1 cellular context compared by ENCODE assay signal in the genomic region with DNA sequence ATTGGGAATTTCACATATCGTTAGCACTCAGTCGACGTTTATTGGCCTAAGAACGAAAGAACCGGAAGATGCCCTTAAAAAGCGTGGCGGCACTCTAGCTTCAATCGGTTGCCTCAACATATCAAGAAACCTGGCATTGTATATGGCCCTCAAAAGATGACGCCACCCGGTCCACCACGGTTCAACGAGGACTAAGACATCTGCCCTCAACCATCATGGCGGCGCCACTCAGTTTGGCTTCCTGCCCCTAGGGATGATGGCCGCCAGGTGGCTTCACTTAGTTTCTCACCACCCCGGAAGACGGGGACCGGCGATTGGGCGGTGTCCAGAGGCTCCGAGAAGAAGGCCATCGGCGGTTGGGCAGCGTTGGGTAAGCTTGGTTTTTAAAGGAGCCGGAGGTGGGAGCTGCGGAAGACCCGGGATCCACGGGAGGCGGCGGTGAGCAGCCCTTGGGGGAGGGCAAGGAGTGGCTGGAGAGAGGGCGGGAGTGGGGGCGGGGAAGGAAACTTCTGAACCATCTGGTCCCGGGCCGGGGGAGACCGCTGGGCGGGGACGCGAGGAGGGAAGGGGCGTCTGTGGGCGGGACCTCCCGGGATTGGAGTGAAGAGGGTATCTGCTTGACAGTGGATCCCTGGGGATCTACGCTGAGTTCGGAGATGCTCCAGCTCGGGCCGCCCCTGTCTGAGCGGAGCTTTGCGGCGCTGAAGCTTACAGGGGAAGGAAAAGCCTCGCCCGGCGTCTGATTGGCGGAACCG.
TF ChIP-seq lines count a peak whose summit lies in the region.

A gene (plus strand): TSS at position 592 of the 755 bp plus-strand sequence. CDS start 686 bp downstream, outside the sequence.

TF ChIP-seq in HEK293, 187 proteins besides CTCF, POLR2A, EP300 and RAD21 (continued from another document and continues in another):
- TF ChIP-seq, protein P1, sequence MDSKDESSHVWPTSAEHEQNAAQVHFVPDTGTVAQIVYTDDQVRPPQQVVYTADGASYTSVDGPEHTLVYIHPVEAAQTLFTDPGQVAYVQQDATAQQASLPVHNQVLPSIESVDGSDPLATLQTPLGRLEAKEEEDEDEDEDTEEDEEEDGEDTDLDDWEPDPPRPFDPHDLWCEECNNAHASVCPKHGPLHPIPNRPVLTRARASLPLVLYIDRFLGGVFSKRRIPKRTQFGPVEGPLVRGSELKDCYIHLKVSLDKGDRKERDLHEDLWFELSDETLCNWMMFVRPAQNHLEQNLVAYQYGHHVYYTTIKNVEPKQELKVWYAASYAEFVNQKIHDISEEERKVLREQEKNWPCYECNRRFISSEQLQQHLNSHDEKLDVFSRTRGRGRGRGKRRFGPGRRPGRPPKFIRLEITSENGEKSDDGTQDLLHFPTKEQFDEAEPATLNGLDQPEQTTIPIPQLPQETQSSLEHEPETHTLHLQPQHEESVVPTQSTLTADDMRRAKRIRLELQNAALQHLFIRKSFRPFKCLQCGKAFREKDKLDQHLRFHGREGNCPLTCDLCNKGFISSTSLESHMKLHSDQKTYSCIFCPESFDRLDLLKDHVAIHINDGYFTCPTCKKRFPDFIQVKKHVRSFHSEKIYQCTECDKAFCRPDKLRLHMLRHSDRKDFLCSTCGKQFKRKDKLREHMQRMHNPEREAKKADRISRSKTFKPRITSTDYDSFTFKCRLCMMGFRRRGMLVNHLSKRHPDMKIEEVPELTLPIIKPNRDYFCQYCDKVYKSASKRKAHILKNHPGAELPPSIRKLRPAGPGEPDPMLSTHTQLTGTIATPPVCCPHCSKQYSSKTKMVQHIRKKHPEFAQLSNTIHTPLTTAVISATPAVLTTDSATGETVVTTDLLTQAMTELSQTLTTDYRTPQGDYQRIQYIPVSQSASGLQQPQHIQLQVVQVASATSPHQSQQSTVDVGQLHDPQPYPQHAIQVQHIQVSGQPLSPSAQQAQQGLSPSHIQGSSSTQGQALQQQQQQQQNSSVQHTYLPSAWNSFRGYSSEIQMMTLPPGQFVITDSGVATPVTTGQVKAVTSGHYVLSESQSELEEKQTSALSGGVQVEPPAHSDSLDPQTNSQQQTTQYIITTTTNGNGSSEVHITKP (tag by site-specific recombination; IDR thresholded peaks at IDR 0.05), result peak; percentile 85
- TF ChIP-seq ZBTB1 (tag by site-specific recombination; IDR thresholded peaks at IDR 0.05) (no peak), GLIS1 (tag by site-specific recombination; IDR thresholded peaks at IDR 0.05) (peak; percentile 95), ZNF16 (tag by site-specific recombination; IDR thresholded peaks at IDR 0.05; ENCODE audit: low read depth) (no peak), ZNF426 (tag by site-specific recombination; IDR thresholded peaks at IDR 0.05) (no peak), ZNF175 (tag by site-specific recombination; IDR thresholded peaks at IDR 0.05) (no peak), ZNF341 (tag by site-specific recombination; IDR thresholded peaks at IDR 0.05; ENCODE audit: low read depth) (peak; percentile 96), SETDB1 (IDR thresholded peaks at IDR 0.05; ENCODE audit: insufficient read length, low read length) (peak; percentile 36), ZNF747 (tag by site-specific recombination; IDR thresholded peaks at IDR 0.05) (no peak), MYNN (tag by site-specific recombination; IDR thresholded peaks at IDR 0.05; ENCODE audit: borderline replicate concordance) (no peak), ZNF529 (tag by site-specific recombination; IDR thresholded peaks at IDR 0.05; ENCODE audit: insufficient replicate concordance) (no peak), ZBTB17 (tag by site-specific recombination; IDR thresholded peaks at IDR 0.05) (peak; percentile 99), ZFP3 (tag by site-specific recombination; IDR thresholded peaks at IDR 0.05; ENCODE audit: low read depth) (no peak), YY1 (tag by site-specific recombination; IDR thresholded peaks at IDR 0.05) (peak; percentile 100), FEZF1 (tag by site-specific recombination; IDR thresholded peaks at IDR 0.05) (peak; percentile 58; the same call in 1 of the 2 replicates), HOXD13 (CRISPR knock-in tag; IDR thresholded peaks at IDR 0.05; ENCODE audit: borderline replicate concordance) (peak; percentile 100), ZNF777 (tag by site-specific recombination; IDR thresholded peaks at IDR 0.05; ENCODE audit: borderline replicate concordance) (no peak), TRIM28 (IDR thresholded peaks at IDR 0.05; ENCODE audit: borderline replicate concordance, low read length) (peak; percentile 21; the same call in 1 of the 2 replicates), ZNF670 (tag by site-specific recombination; IDR thresholded peaks at IDR 0.05; ENCODE audit: low read depth) (no peak), ZEB2 (tag by site-specific recombination; IDR thresholded peaks at IDR 0.05) (peak; percentile 92), ZNF544 (tag by site-specific recombination; IDR thresholded peaks at IDR 0.05) (no peak), ZNF776 (tag by site-specific recombination; IDR thresholded peaks at IDR 0.05; ENCODE audit: borderline replicate concordance) (no peak), ZNF561 (tag by site-specific recombination; IDR thresholded peaks at IDR 0.05; ENCODE audit: borderline replicate concordance) (peak; percentile 100), ZNF394 (tag by site-specific recombination; IDR thresholded peaks at IDR 0.05; ENCODE audit: borderline replicate concordance) (peak; percentile 100)
- TF ChIP-seq, protein P2, sequence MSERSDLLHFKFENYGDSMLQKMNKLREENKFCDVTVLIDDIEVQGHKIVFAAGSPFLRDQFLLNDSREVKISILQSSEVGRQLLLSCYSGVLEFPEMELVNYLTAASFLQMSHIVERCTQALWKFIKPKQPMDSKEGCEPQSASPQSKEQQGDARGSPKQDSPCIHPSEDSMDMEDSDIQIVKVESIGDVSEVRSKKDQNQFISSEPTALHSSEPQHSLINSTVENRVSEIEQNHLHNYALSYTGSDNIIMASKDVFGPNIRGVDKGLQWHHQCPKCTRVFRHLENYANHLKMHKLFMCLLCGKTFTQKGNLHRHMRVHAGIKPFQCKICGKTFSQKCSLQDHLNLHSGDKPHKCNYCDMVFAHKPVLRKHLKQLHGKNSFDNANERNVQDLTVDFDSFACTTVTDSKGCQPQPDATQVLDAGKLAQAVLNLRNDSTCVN (tag by site-specific recombination; optimal IDR thresholded peaks at IDR 0.05), result peak; percentile 58
- TF ChIP-seq, protein P3, sequence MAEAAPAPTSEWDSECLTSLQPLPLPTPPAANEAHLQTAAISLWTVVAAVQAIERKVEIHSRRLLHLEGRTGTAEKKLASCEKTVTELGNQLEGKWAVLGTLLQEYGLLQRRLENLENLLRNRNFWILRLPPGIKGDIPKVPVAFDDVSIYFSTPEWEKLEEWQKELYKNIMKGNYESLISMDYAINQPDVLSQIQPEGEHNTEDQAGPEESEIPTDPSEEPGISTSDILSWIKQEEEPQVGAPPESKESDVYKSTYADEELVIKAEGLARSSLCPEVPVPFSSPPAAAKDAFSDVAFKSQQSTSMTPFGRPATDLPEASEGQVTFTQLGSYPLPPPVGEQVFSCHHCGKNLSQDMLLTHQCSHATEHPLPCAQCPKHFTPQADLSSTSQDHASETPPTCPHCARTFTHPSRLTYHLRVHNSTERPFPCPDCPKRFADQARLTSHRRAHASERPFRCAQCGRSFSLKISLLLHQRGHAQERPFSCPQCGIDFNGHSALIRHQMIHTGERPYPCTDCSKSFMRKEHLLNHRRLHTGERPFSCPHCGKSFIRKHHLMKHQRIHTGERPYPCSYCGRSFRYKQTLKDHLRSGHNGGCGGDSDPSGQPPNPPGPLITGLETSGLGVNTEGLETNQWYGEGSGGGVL (tag by site-specific recombination; IDR thresholded peaks at IDR 0.05), result peak; percentile 98
- TF ChIP-seq, protein P4, sequence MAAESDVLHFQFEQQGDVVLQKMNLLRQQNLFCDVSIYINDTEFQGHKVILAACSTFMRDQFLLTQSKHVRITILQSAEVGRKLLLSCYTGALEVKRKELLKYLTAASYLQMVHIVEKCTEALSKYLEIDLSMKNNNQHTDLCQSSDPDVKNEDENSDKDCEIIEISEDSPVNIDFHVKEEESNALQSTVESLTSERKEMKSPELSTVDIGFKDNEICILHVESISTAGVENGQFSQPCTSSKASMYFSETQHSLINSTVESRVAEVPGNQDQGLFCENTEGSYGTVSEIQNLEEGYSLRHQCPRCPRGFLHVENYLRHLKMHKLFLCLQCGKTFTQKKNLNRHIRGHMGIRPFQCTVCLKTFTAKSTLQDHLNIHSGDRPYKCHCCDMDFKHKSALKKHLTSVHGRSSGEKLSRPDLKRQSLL (tag by site-specific recombination; IDR thresholded peaks at IDR 0.05), result peak; percentile 41
- TF ChIP-seq, protein P5, sequence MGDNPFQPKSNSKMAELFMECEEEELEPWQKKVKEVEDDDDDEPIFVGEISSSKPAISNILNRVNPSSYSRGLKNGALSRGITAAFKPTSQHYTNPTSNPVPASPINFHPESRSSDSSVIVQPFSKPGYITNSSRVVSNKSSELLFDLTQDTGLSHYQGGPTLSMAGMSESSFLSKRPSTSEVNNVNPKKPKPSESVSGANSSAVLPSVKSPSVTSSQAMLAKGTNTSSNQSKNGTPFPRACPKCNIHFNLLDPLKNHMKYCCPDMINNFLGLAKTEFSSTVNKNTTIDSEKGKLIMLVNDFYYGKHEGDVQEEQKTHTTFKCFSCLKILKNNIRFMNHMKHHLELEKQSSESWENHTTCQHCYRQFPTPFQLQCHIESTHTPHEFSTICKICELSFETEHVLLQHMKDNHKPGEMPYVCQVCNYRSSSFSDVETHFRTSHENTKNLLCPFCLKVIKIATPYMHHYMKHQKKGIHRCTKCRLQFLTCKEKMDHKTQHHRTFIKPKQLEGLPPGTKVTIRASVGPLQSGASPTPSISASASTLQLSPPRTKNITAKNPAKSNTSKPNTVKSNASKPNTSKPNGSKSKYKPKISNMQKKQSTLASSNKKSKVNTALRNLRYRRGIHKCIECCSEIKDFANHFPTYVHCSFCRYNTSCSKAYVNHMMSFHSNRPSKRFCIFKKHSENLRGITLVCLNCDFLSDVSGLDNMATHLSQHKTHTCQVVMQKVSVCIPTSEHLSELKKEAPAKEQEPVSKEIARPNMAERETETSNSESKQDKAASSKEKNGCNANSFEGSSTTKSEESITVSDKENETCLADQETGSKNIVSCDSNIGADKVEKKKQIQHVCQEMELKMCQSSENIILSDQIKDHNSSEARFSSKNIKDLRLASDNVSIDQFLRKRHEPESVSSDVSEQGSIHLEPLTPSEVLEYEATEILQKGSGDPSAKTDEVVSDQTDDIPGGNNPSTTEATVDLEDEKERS (tag by site-specific recombination; IDR thresholded peaks at IDR 0.05), result no peak
- TF ChIP-seq, protein P6, sequence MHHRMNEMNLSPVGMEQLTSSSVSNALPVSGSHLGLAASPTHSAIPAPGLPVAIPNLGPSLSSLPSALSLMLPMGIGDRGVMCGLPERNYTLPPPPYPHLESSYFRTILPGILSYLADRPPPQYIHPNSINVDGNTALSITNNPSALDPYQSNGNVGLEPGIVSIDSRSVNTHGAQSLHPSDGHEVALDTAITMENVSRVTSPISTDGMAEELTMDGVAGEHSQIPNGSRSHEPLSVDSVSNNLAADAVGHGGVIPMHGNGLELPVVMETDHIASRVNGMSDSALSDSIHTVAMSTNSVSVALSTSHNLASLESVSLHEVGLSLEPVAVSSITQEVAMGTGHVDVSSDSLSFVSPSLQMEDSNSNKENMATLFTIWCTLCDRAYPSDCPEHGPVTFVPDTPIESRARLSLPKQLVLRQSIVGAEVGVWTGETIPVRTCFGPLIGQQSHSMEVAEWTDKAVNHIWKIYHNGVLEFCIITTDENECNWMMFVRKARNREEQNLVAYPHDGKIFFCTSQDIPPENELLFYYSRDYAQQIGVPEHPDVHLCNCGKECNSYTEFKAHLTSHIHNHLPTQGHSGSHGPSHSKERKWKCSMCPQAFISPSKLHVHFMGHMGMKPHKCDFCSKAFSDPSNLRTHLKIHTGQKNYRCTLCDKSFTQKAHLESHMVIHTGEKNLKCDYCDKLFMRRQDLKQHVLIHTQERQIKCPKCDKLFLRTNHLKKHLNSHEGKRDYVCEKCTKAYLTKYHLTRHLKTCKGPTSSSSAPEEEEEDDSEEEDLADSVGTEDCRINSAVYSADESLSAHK (tag by site-specific recombination; IDR thresholded peaks at IDR 0.05), result peak; percentile 30
- TF ChIP-seq, protein P7, sequence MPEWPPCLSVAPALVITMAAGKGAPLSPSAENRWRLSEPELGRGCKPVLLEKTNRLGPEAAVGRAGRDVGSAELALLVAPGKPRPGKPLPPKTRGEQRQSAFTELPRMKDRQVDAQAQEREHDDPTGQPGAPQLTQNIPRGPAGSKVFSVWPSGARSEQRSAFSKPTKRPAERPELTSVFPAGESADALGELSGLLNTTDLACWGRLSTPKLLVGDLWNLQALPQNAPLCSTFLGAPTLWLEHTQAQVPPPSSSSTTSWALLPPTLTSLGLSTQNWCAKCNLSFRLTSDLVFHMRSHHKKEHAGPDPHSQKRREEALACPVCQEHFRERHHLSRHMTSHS (tag by site-specific recombination; IDR thresholded peaks at IDR 0.05), result no peak
- TF ChIP-seq, protein P8, sequence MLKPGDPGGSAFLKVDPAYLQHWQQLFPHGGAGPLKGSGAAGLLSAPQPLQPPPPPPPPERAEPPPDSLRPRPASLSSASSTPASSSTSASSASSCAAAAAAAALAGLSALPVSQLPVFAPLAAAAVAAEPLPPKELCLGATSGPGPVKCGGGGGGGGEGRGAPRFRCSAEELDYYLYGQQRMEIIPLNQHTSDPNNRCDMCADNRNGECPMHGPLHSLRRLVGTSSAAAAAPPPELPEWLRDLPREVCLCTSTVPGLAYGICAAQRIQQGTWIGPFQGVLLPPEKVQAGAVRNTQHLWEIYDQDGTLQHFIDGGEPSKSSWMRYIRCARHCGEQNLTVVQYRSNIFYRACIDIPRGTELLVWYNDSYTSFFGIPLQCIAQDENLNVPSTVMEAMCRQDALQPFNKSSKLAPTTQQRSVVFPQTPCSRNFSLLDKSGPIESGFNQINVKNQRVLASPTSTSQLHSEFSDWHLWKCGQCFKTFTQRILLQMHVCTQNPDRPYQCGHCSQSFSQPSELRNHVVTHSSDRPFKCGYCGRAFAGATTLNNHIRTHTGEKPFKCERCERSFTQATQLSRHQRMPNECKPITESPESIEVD (tag by site-specific recombination; IDR thresholded peaks at IDR 0.05), result no peak
- TF ChIP-seq, protein P9, sequence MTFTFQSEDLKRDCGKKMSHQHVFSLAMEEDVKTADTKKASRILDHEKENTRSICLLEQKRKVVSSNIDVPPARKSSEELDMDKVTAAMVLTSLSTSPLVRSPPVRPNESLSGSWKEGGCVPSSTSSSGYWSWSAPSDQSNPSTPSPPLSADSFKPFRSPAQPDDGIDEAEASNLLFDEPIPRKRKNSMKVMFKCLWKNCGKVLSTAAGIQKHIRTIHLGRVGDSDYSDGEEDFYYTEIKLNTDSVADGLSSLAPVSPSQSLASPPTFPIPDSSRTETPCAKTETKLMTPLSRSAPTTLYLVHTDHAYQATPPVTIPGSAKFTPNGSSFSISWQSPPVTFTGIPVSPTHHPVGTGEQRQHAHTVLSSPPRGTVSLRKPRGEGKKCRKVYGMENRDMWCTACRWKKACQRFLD (tag by site-specific recombination; IDR thresholded peaks at IDR 0.05), result no peak
- TF ChIP-seq, protein P10, sequence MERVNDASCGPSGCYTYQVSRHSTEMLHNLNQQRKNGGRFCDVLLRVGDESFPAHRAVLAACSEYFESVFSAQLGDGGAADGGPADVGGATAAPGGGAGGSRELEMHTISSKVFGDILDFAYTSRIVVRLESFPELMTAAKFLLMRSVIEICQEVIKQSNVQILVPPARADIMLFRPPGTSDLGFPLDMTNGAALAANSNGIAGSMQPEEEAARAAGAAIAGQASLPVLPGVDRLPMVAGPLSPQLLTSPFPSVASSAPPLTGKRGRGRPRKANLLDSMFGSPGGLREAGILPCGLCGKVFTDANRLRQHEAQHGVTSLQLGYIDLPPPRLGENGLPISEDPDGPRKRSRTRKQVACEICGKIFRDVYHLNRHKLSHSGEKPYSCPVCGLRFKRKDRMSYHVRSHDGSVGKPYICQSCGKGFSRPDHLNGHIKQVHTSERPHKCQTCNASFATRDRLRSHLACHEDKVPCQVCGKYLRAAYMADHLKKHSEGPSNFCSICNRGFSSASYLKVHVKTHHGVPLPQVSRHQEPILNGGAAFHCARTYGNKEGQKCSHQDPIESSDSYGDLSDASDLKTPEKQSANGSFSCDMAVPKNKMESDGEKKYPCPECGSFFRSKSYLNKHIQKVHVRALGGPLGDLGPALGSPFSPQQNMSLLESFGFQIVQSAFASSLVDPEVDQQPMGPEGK (tag by site-specific recombination; IDR thresholded peaks at IDR 0.05), result peak; percentile 98
